1 cellular context compared by ENCODE assay signal in genomic region chr11:45180888-45181594, GRCh38.
TF ChIP-seq lines count a peak whose summit lies in the region.

No MANE protein-coding gene starts in this region.

TF ChIP-seq in GM12878, 131 proteins besides CTCF, POLR2A, EP300 and RAD21 (continued from another document):
- TF ChIP-seq, protein P1, sequence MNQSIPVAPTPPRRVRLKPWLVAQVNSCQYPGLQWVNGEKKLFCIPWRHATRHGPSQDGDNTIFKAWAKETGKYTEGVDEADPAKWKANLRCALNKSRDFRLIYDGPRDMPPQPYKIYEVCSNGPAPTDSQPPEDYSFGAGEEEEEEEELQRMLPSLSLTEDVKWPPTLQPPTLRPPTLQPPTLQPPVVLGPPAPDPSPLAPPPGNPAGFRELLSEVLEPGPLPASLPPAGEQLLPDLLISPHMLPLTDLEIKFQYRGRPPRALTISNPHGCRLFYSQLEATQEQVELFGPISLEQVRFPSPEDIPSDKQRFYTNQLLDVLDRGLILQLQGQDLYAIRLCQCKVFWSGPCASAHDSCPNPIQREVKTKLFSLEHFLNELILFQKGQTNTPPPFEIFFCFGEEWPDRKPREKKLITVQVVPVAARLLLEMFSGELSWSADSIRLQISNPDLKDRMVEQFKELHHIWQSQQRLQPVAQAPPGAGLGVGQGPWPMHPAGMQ (IDR thresholded peaks at IDR 0.05; ENCODE audit: borderline replicate concordance) = no peak
